In the genomic region with DNA sequence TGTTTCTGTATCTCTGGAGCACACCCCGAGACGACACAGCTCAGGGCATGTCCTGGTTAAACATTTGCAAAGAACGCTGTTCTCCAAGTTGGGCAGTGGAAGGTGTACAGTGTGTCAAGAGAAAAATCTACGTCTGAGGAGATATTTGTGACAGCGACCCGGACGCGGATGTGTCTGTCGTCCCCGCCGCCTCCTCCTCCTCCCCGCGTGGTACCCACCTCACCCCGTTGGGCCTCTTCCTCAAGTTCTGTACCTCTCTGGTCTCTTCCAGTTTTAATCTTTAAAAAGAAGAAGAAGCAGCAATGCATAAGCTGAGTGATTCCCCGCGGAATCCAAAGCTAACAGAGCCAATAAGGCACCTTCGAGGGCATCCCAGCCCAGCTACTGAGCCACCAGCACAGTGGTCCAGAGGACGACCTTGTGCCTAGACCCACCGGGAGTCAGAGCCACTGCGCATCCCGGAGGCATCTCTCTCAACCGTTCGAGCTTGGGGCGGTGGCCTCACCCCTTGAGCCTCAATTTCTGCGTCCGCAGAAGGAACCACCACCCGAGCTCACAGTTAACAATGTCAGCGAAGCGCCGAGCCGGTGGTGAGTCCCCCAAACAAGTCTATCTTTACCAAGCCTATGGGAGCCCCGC, we compare ENCODE assay signal across 8 cellular contexts. TPM values are rescaled to one million over a fixed set of nuclear protein-coding genes. Genes with fewer than 3 reads are reported as not detected.
DNase-seq lines count a peak whose midpoint lies in the region; ATAC-seq and TF ChIP-seq lines count a peak whose summit lies in the region.

No MANE protein-coding gene starts in this region.

- peak; percentile 18 for ATAC-seq in HG02588 (IDR thresholded peaks at IDR 0.05; ENCODE audit: unreplicated experiment)

- peaks cover 13% of the 10 kb centered on the region for H3K36me3 ChIP-seq in PC-9 (ENCODE audit: low read depth)

- TSS peak; percentile 67 for BruUV-seq in PC-9 (replicated peaks; lab: Mats Ljungman, UMichigan)

- H3K4me3 ChIP-seq in GM12864 (ENCODE audit: low read depth, low read length), result peak overlapping the region; percentile 96
- peak overlapping the region; percentile 78 for H3K4me3 ChIP-seq in PC-9
- peak overlapping the region; percentile 93 for H3K4me3 ChIP-seq in iPS-18c (ENCODE audit: insufficient read depth, low read depth, low read length)

- peak overlapping the region; percentile 81 for H3K4me2 ChIP-seq in PC-9

- H3K27ac ChIP-seq in PC-9 (no peak overlapping the region), angular gyrus (ENCODE audit: low read depth, low read length) (peak overlapping the region; percentile 11)

- intact Hi-C loops in PC-9 (cut with micrococcal nuclease; ENCODE audit: unreplicated experiment), result loop anchor here (1.0 to 5.0 kb wide), 3 partner anchors 10 to 263 kb away; partner anchors contain the start of gene TOR1A

- H2AFZ ChIP-seq in PC-9, result peak overlapping the region; percentile 86

- no peak for TF ChIP-seq CTCF in GM12864 (IDR thresholded peaks at IDR 0.05; ENCODE audit: low read depth, low read length, missing control alignments)
- TF ChIP-seq CTCF in PC-9 (conservative IDR thresholded peaks at IDR 0.05), result no peak

- H3F3A ChIP-seq in PC-9 (ENCODE audit: insufficient read depth, low read depth), result no peaks in the 10 kb centered on the region; the same call in 1 of the 2 replicates

- no peaks in the 10 kb centered on the region for H3K9me2 ChIP-seq in PC-9 (ENCODE audit: insufficient read depth)

- CTCF ChIA-PET in PC-9 (lab: Charles Lee), result interaction anchor here (0.6 kb wide), 1 partner anchor 48 kb away, joined by 3 read pairs; no protein-coding TSS in a partner anchor

- H4K20me1 ChIP-seq in PC-9 (ENCODE audit: insufficient read depth), result no peaks in the 10 kb centered on the region

- DNase-seq in GM12864 (ENCODE audit: low read depth), result no peak
- peak; percentile 7 to 38 for DNase-seq in PC-9
- peak; percentile 50 for DNase-seq in stimulated activated CD4-positive, alpha-beta T cell treated with anti-CD3 and anti-CD28 coated beads, Interleukin-4, amount 100 ng/mL, for 24 hours
- no peak for DNase-seq in NCI-H1930 (lab: John Stamatoyannopoulos, UW)
- DNase-seq in ecto neural progenitor cell (ENCODE audit: low spot score), result no peak

- POLR2A ChIA-PET in PC-9 (lab: Charles Lee; ENCODE audit: unreplicated experiment), result interaction anchor here (0.6 kb wide), 2 partner anchors 17 to 231 kb away, joined by 5 to 11 read pairs; no protein-coding TSS in a partner anchor

- no peaks in the 10 kb centered on the region for H3K9me3 ChIP-seq in PC-9 (ENCODE audit: insufficient read depth, low read depth)
- H3K9me3 ChIP-seq in iPS-18c (ENCODE audit: control insufficient read depth, insufficient read depth, low read length), result no peaks in the 10 kb centered on the region

- H3K27me3 ChIP-seq in PC-9 (ENCODE audit: insufficient read depth, low read depth), result no peaks in the 10 kb centered on the region

- H3K4me1 ChIP-seq in PC-9 (replicated peaks; ENCODE audit: insufficient read depth), result peaks cover 15% of the 10 kb centered on the region

- peaks cover 32% of the 10 kb centered on the region for H3K79me2 ChIP-seq in PC-9 (ENCODE audit: low read depth)

RNA-seq across cellular contexts. Expression of gene C9orf78, which starts 0.5 kb away (rescaled TPM):
- total RNA-seq in PC-9 (2021), result 39.2 and 51.7 TPM in 2 replicates

RNA-seq across cellular contexts. Expression of gene USP20, which starts 0.7 kb away (rescaled TPM):
- 22.1 and 27.8 TPM in 2 replicates for total RNA-seq in PC-9 (2021)

RNA-seq across cellular contexts. Expression of gene TOR1A, which starts 10.7 kb away (rescaled TPM):
- total RNA-seq in PC-9 (2021), result 33.8 and 43.5 TPM in 2 replicates

RNA-seq across cellular contexts. Expression of gene TOR1B, which starts 31.6 kb away (rescaled TPM):
- 26.5 and 30.5 TPM in 2 replicates for total RNA-seq in PC-9 (2021)

Comparison
In these comparisons a context has a peak if more than half of its experiments do, and no peak if none do; other contexts are left out.
1. DNase-seq: peak in PC-9 (2 of 2) and stimulated activated CD4-positive, alpha-beta T cell treated with anti-CD3 and anti-CD28 coated beads, Interleukin-4, amount 100 ng/mL, for 24 hours (single experiment); none in GM12864 (single experiment), NCI-H1930 (0 of 2) and ecto neural progenitor cell (single experiment).
2. Peak in every context shown above with its lines, with median percentiles within 50 percentile points of each other: H3K4me3 ChIP-seq.